In the genomic region with DNA sequence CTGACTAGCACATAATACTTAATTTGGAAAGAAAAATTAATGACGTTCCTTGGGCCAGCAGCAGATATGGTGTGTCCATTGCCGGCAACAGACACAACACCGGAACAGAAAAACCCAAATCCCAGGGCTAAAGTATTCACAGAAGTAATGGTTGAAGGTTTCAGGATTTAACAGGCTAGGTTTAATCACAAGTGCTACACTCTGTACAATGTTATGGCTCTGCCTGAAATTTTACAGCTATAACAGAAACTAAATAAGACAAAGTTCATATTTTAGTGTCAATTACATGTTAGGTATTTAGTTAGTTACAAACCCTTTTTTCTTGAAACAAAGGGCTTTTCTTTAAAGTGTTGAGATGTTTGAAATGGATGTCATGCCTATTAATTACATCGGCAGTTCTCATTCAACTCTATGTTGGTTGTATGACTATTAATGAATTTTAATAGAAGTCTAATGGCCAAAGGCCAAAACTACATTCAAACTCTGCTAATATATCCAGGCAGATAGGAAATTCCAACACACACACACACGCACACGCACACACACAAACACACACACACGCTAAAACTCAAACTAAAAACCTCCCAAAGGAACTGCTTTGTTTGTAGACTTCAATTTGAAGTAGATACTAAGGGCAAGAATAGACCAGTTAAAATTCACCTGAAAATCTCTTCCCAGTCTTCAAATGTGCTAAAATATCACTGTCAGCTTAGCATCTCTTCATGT, we compare ENCODE assay signal across 20 cellular contexts.
"Had no signal": no experiment of that assay in that cellular context is flagged by ENCODE, and none has a peak within 500 bp of the region (broad histone marks: within the 10 kb centered on the region; RNA-seq: fewer than 3 reads in every experiment).

No MANE protein-coding gene starts in this region.

- H3K27ac Mint-ChIP-seq: type B pancreatic cell had no signal

- DNase-seq: dorsolateral prefrontal cortex; effector CD8-positive, alpha-beta T cell; gastrocnemius medialis; immature natural killer cell; left cardiac atrium; mammary epithelial cell; natural killer cell; nucleus accumbens; ovary; sigmoid colon; stimulated activated naive CD4-positive, alpha-beta T cell treated with Interleukin-2 at 50 U/mL for 16 hours had no signal

- ATAC-seq: gastrocnemius medialis, left cardiac atrium, natural killer cell had no signal

- H3K9me3 Mint-ChIP-seq: immature natural killer cell, natural killer cell, neural crest cell, type B pancreatic cell had no signal

- H3K4me1 ChIP-seq: right atrium auricular region, sigmoid colon had no signal

- H3K27me3 Mint-ChIP-seq: type B pancreatic cell had no signal

- H3K9me3 ChIP-seq: esophagus muscularis mucosa, gastrocnemius medialis, ovary, right atrium auricular region, sigmoid colon had no signal

- H3K36me3 ChIP-seq: ovary had no signal

- H3K27me3 ChIP-seq: dorsolateral prefrontal cortex, esophagus muscularis mucosa, gastrocnemius medialis, ovary, right atrium auricular region, sigmoid colon had no signal

- H3K4me1 Mint-ChIP-seq: immature natural killer cell, natural killer cell, neural crest cell had no signal

- H3K27ac ChIP-seq: epithelial cell of prostate, esophagus muscularis mucosa, gastrocnemius medialis, ovary, right atrium auricular region, sigmoid colon, skin epidermis had no signal

- H3K4me3 Mint-ChIP-seq: immature natural killer cell, natural killer cell, neural crest cell, type B pancreatic cell had no signal

- H3K4me3 ChIP-seq: dorsolateral prefrontal cortex, esophagus muscularis mucosa, gastrocnemius medialis, ovary, right atrium auricular region, sigmoid colon, skin epidermis had no signal

- FAIRE-seq: colon, keratinocyte, urothelium cell line had no signal
